8 cellular contexts compared by ENCODE assay signal in the genomic region with DNA sequence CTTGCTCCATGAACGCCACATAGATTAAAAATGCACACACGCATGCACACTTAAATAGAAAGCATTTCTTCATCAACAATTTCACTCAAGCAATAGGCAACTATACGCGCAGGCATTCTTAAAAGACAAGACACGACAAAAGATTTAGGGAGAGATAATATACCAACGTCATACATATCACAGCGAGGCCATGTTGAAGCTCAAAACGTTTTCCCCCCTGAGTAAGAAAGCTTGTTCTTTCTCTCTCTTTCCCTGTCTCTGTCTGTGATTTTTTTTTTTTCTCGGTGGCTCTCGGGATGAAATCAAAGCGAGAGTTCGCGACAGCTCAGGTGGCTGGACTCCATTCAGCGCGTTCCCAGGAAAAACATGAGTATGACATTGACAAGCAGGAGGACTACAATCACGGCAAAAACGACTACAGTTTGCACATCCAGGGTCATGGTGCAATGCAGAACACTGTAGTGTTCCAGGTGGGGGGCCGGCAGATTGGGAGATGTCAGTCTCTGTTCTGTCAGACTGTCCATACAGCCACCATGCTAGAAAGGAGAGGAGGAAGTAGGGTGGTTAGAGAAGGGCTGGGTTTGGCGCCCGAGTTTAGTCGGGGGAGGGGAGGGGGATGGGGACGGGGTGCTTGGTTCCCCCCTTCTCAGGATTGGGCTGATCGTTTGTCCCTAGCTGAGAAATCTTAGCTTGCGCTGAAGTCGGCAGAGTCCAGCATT. TPM values are rescaled to one million over a fixed set of nuclear protein-coding genes. Genes with fewer than 3 reads are reported as not detected.
A peak's percentile ranks its signal among the peaks of the same experiment; 100 is the strongest.
DNase-seq lines count a peak whose midpoint lies in the region; ATAC-seq, FAIRE-seq and TF ChIP-seq lines count a peak whose summit lies in the region.

No MANE protein-coding gene starts in this region.

- H3K9me3 ChIP-seq in A549 = no peaks in the 10 kb centered on the region
- H3K9me3 ChIP-seq in colonic mucosa = no peaks in the 10 kb centered on the region
- H3K9me3 ChIP-seq in thoracic aorta = no peaks in the 10 kb centered on the region

- POLR2A ChIA-PET in A549 (lab: Yijun Ruan, JAX) = interaction anchor here (0.6 to 1.0 kb wide), 3 partner anchors 23 to 451 kb away, joined by 3 to 8 read pairs (median 5); partner anchors contain the start of genes AMER1 and SPIN4

- H3K27ac ChIP-seq in A549 = peak overlapping the region; percentile 94 to 97
- H3K27ac ChIP-seq in colonic mucosa = peak overlapping the region; percentile 90
- H3K27ac ChIP-seq in thoracic aorta = peak overlapping the region; percentile 67 to 92

- no peak for TF ChIP-seq EP300 in A549 (IDR thresholded peaks at IDR 0.05)

- peaks cover 21% of the 10 kb centered on the region for H3K9me3 Mint-ChIP-seq in mesothelial cell of epicardium

- H3K4me1 ChIP-seq in A549 (peaks cover 12% of the 10 kb centered on the region; the same call in 1 of the 3 replicates), colonic mucosa (no peaks in the 10 kb centered on the region), thoracic aorta (ENCODE audit: control insufficient read depth in 1 of 2, low read depth in 2 of 2) (peaks cover 3 to 34% of the 10 kb centered on the region in 2 donors)

- H3K9ac ChIP-seq in colonic mucosa (ENCODE audit: low read depth in 2 of 2, low read length in 2 of 2) = peak overlapping the region; percentile 72 to 85

- no peak for TF ChIP-seq CTCF in A549 (IDR thresholded peaks at IDR 0.05)
- no peak for TF ChIP-seq CTCF in colonic mucosa (IDR thresholded peaks at IDR 0.05)
- no peak for TF ChIP-seq CTCF in mesothelial cell of epicardium (IDR thresholded peaks at IDR 0.05; ENCODE audit: unreplicated experiment)
- no peak for TF ChIP-seq CTCF in thoracic aorta (IDR thresholded peaks at IDR 0.05)

- peak; percentile 43 for FAIRE-seq in A549 (lab: Jason Lieb, UNC)

- H3K4me1 Mint-ChIP-seq in mesothelial cell of epicardium = peaks cover 31% of the 10 kb centered on the region

- H3K36me3 ChIP-seq in colonic mucosa (no peaks in the 10 kb centered on the region), thoracic aorta (no peaks in the 10 kb centered on the region)

- peak overlapping the region; percentile 92 for H3K4me3 Mint-ChIP-seq in mesothelial cell of epicardium

- no peaks in the 10 kb centered on the region for H3K36me3 Mint-ChIP-seq in mesothelial cell of epicardium

- 3% methylated on average over 25 of the region's 25 CpGs for WGBS in A549 (ENCODE audit: missing lambda C conversion rate)

- ATAC-seq in A549 = peak; percentile 54 to 65
- peak; percentile 34 for ATAC-seq in GM18909 (IDR thresholded peaks at IDR 0.05; ENCODE audit: poor library complexity, unreplicated experiment)
- peak; percentile 30 for ATAC-seq in HG03342 (IDR thresholded peaks at IDR 0.05; ENCODE audit: unreplicated experiment)
- no peak for ATAC-seq in thoracic aorta (ENCODE audit: insufficient number of reproducible peaks, low FRiP score, low read depth)

- TF ChIP-seq POLR2A in A549 (IDR thresholded peaks at IDR 0.05; ENCODE audit: low read length) = no peak

- peak in 1 of 2 experiments; percentile 6 for DNase-seq in A549 (ENCODE audit: low read depth in 1 of 2, low spot score in 1 of 2)
- peak; percentile 13 for DNase-seq in T-helper 9 cell
- DNase-seq in colonic mucosa = peak; percentile 36
- no peak for DNase-seq in mesothelial cell of epicardium (ENCODE audit: low spot score in 2 of 2, unreplicated experiment in 2 of 2)
- no peak for DNase-seq in thoracic aorta (ENCODE audit: low spot score)
- no peak for DNase-seq in GDM1 (lab: John Stamatoyannopoulos, UW)

- CTCF ChIA-PET in A549 (lab: Yijun Ruan, JAX) = no interaction called here

- H3K4me3 ChIP-seq in A549 = peak overlapping the region; percentile 76
- peak overlapping the region; percentile 55 for H3K4me3 ChIP-seq in colonic mucosa
- peak overlapping the region; percentile 88 for H3K4me3 ChIP-seq in thoracic aorta

- TF ChIP-seq RAD21 in A549 (conservative IDR thresholded peaks at IDR 0.05 in 1 of 2, IDR thresholded peaks at IDR 0.05 in 1 of 2) = no peak

- no peaks in the 10 kb centered on the region for H3K27me3 ChIP-seq in colonic mucosa
- no peaks in the 10 kb centered on the region for H3K27me3 ChIP-seq in thoracic aorta (replicated peaks; ENCODE audit: insufficient read depth)

- peak overlapping the region; percentile 97 for H3K27ac Mint-ChIP-seq in mesothelial cell of epicardium

- peak overlapping the region; percentile 87 for H3K4me2 ChIP-seq in A549

- no peaks in the 10 kb centered on the region for H3K27me3 Mint-ChIP-seq in mesothelial cell of epicardium (ENCODE audit: low read depth)

- intact Hi-C loops in colonic mucosa (cut with DNase I) = no loop called here

TF ChIP-seq in A549, 52 proteins besides CTCF, POLR2A, EP300 and RAD21:
- TF ChIP-seq FOSL2 (IDR thresholded peaks at IDR 0.05) (no peak), FOSL2 (CRISPR knock-in tag; IDR thresholded peaks at IDR 0.05) (no peak), NPAS2 (CRISPR knock-in tag; IDR thresholded peaks at IDR 0.05; ENCODE audit: borderline replicate concordance) (no peak), POLR2AphosphoS2 (conservative IDR thresholded peaks at IDR 0.05; ENCODE audit: low read length) (no peak), CBX8 (IDR thresholded peaks at IDR 0.05) (no peak), RCOR1 (IDR thresholded peaks at IDR 0.05; ENCODE audit: low read depth, low read length) (no peak), TFCP2L1 (CRISPR knock-in tag; IDR thresholded peaks at IDR 0.05) (no peak)

RNA-seq across cellular contexts. Expression of gene ARHGEF9, which starts 30.7 kb away (rescaled TPM):
- polyA plus RNA-seq in A549 (2011; rRNA removed) (14.5 and 15.4 TPM in 2 replicates), A549 (2017; fragmentation: RNase III; extraction: RNeasy Plus Mini Kit Qiagen cat#74134 plus additional on column Dnase treatment) (5.4 to 7.4 TPM (median 6.8 TPM) in 3 replicates)
- polyA plus RNA-seq in A549 (2012; cell fraction: cytosol; rRNA removed) = 6.3 and 6.5 TPM in 2 replicates
- 9.7 and 12.2 TPM in 2 replicates for polyA plus RNA-seq in A549 (2012; cell fraction: nucleus; rRNA removed)
- polyA minus RNA-seq in A549 (2011; rRNA and poly(A)+ RNA removed) = 19.9 and 23.3 TPM in 2 replicates
- total RNA-seq in colonic mucosa (10 to 100 TPM; 29.3 to 40.8 TPM), mesothelial cell of epicardium (28.6 to 30.2 TPM (median 29.5 TPM) in 3 replicates), thoracic aorta (100 to 1,000 TPM in 1 of 2 donors, 10 to 100 TPM in 1; 97.9 to 116 TPM)

Comparison
In these comparisons a context has a peak if more than half of its experiments do, and no peak if none do; other contexts are left out.
1. DNase-seq: peak in T-helper 9 cell (single experiment) and colonic mucosa (single experiment); none in mesothelial cell of epicardium (0 of 2), thoracic aorta (single experiment) and GDM1 (single experiment).
2. Peak in every context shown above with its lines, with median percentiles within 50 percentile points of each other: H3K27ac ChIP-seq and H3K4me3 ChIP-seq.